In genomic region chr10:113869789-113870188, GRCh38 we compare ENCODE assay signal across 7 cellular contexts.
"Had no signal": no experiment of that assay in that cellular context is flagged by ENCODE, and none has a peak within 500 bp of the region (broad histone marks: within the 10 kb centered on the region; RNA-seq: fewer than 3 reads in every experiment).

No MANE protein-coding gene starts in this region.

- FAIRE-seq: H1, HTR-8/SVneo had no signal

- DNase-seq: GM23248, H9, HCEC 1CT, KBM-7 had no signal

- H3K4me2 ChIP-seq: KMS-11 had no signal

- H3K9ac ChIP-seq: GM23248, KMS-11 had no signal

- H2AFZ ChIP-seq: GM23248 had no signal

- H3K27ac ChIP-seq: GM23248, KMS-11 had no signal

- H3K4me3 ChIP-seq: GM23248 had no signal
